ENCODE assay signal across 16 cellular contexts in the genomic region with DNA sequence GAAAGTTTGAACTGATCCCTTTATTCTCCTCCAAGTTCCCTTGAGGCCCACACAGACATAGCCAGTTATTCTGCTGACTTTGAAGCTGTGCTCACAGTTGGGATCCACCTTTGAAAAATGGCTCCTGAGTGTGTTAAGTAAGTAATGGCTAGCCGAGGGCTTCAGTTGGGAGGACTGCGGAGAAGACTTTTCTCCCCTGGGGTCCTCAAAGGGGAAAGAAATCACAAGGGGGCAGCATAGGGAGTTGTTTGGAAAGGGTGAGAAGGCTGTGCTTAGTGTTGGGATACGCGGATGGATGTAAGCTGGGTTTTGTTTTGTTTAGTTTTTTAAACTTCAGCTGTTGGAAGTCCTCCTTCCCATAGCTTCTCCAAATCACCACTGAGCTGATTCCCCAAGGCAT.
"Had no signal": no experiment of that assay in that cellular context is flagged by ENCODE, and none has a peak within 500 bp of the region (broad histone marks: within the 10 kb centered on the region; RNA-seq: fewer than 3 reads in every experiment).

No MANE protein-coding gene starts in this region.

- H3K4me3 Mint-ChIP-seq: memory B cell, natural killer cell had no signal

- H3K27ac Mint-ChIP-seq: memory B cell, natural killer cell had no signal

- H3K4me1 ChIP-seq: gastroesophageal sphincter, left lung, prostate gland, spleen, upper lobe of right lung had no signal

- H3K36me3 ChIP-seq: gastroesophageal sphincter, left lung, prostate gland, thoracic aorta, upper lobe of right lung had no signal

- H3K27ac ChIP-seq: dorsolateral prefrontal cortex, gastroesophageal sphincter, left lung, prostate gland, spleen, thoracic aorta, upper lobe of right lung had no signal

- H3K27me3 ChIP-seq: dorsolateral prefrontal cortex, gastroesophageal sphincter, left lung, spleen, upper lobe of right lung had no signal

- H3K9me3 ChIP-seq: gastroesophageal sphincter, left lung, prostate gland, spleen, thoracic aorta, upper lobe of right lung had no signal

- DNase-seq: activated CD4-positive, alpha-beta T cell treated with anti-CD3 and anti-CD28 coated beads, Interleukin-2, amount 50 U/mL, for 1 hour; activated naive CD4-positive, alpha-beta T cell treated with anti-CD3 and anti-CD28 coated beads, Interleukin-2, amount 50 U/mL, for 16 hours; activated T-cell treated with anti-CD3 and anti-CD28 coated beads for 4 hours; dorsolateral prefrontal cortex; erythroblast; kidney; left lung; natural killer cell; spleen; stimulated activated CD4-positive, alpha-beta T cell treated with anti-CD3 and anti-CD28 coated beads, Interleukin-1b, Interleukin-23, amount 100 ng/mL, for 48 hours; upper lobe of right lung had no signal

- H3K36me3 Mint-ChIP-seq: natural killer cell had no signal

- H3K4me3 ChIP-seq: dorsolateral prefrontal cortex, gastroesophageal sphincter, left lung, prostate gland, spleen, thoracic aorta, upper lobe of right lung had no signal

- ATAC-seq: activated CD4-positive, CD25-positive, alpha-beta regulatory T cell treated with anti-CD3 and anti-CD28 coated beads, Interleukin-2, amount 50 U/mL, for 24 hours; gastroesophageal sphincter; left lung; natural killer cell; upper lobe of right lung had no signal

- H3K27me3 Mint-ChIP-seq: memory B cell had no signal

- H3K9me3 Mint-ChIP-seq: memory B cell, natural killer cell had no signal

- FAIRE-seq: kidney had no signal
